8 cellular contexts compared by ENCODE assay signal in the genomic region with DNA sequence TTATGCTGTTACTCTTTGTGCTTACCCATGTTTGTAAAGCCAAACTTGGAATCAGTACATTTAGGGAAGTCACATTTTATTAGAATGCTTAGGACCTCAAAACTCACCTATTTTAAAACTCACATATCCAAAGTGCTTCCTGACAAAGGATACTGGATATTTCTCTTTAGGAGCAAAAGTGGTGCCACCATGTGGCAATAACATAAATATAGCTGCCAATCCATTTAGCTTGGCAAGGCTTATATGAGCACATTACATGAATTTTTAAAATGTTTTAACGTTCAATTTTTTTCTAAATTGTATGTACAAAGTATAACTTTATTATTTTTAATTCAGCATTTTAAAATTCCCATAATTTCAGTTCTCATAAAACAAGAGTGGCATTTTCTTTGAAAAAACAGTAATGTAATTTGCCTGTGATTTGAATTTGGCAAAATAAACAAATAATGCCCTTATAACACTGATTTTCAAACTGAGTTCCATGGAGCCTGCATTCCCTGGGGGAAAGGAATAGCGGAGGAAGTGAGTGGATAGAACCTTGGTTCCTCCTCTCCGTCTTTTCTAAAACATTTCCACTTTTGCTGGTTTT.
DNase-seq lines count a peak whose midpoint lies in the region; ATAC-seq and TF ChIP-seq lines count a peak whose summit lies in the region.

No MANE protein-coding gene starts in this region.

- DNase-seq in AG04450 (ENCODE audit: low read depth, low spot score) (no peak), H9 (no peak), Peyer's patch (no peak), foreskin keratinocyte (peak in 1 of 2 donors; percentile 25), thoracic aorta (ENCODE audit: low spot score) (no peak)
- no peak for DNase-seq in stimulated activated CD4-positive, alpha-beta T cell treated with anti-CD3 and anti-CD28 coated beads, Interleukin-2, amount 100 ng/mL, for 24 hours
- no peak for DNase-seq in naive thymus-derived CD8-positive, alpha-beta T cell

- H3K4me1 Mint-ChIP-seq in H9, result peaks cover 10 to 12% of the 10 kb centered on the region in 2 experiments
- H3K4me1 Mint-ChIP-seq in naive thymus-derived CD8-positive, alpha-beta T cell, result peaks cover 0 to 22% (median 0%) of the 10 kb centered on the region in 4 donors

- CTCF ChIA-PET in AG04450 (lab: Charles Lee), result interaction anchor here (0.5 to 11.4 kb wide), 17 partner anchors 10 to 1138 kb away, joined by 3 to 237 read pairs (median 3); no protein-coding TSS in a partner anchor

- no peak overlapping the region for H3K4me3 ChIP-seq in AG04450 (ENCODE audit: low read depth, low read length)
- H3K4me3 ChIP-seq in Peyer's patch, result no peak overlapping the region
- H3K4me3 ChIP-seq in thoracic aorta, result peak overlapping the region; percentile 62

- H3K4me2 ChIP-seq in H9 (ENCODE audit: insufficient read depth, insufficient read length, low read length), result no peak overlapping the region

- no peak overlapping the region for H2BK12ac ChIP-seq in H9 (ENCODE audit: insufficient read length, low read depth, low read length)

- no peak overlapping the region for H4K8ac ChIP-seq in H9 (replicated peaks; ENCODE audit: insufficient read length, low read depth, low read length)

- H2BK20ac ChIP-seq in H9 (ENCODE audit: low read depth, low read length, poor library complexity, severe bottlenecking), result no peak overlapping the region

- H2AK5ac ChIP-seq in H9 (ENCODE audit: insufficient read length, low read length), result no peak overlapping the region

- H3T11ph ChIP-seq in H9 (ENCODE audit: low read length), result no peak overlapping the region

- no peak overlapping the region for H2BK5ac ChIP-seq in H9 (ENCODE audit: insufficient read length, low read length)

- H3K56ac ChIP-seq in H9 (ENCODE audit: insufficient read length, low read depth, low read length), result no peak overlapping the region

- no peaks in the 10 kb centered on the region for H3K79me2 ChIP-seq in H9 (ENCODE audit: insufficient read depth, low read length)

- no CpG with 5 or more reads among the region's 3 CpGs for WGBS in H9 (ENCODE audit: extremely low coverage, insufficient read length, low lambda C conversion rate)

- no peak overlapping the region for H3K23ac ChIP-seq in H9 (ENCODE audit: insufficient read length, low read depth, low read length)

- H3K27ac ChIP-seq in AG04450 (ENCODE audit: low read depth, low read length) (no peak overlapping the region), H9 (ENCODE audit: insufficient read length, low read depth, low read length) (no peak overlapping the region), Peyer's patch (no peak overlapping the region), foreskin keratinocyte (no peak overlapping the region), thoracic aorta (peak overlapping the region in 1 of 2 donors; percentile 24)

- H3K36me3 ChIP-seq in Peyer's patch (no peaks in the 10 kb centered on the region), thoracic aorta (no peaks in the 10 kb centered on the region)

- H3K36me3 Mint-ChIP-seq in H9 (ENCODE audit: insufficient read depth in 1 of 3, low read depth in 3 of 3), result no peaks in the 10 kb centered on the region
- no peaks in the 10 kb centered on the region for H3K36me3 Mint-ChIP-seq in naive thymus-derived CD8-positive, alpha-beta T cell

- no peak for TF ChIP-seq POLR2A in Peyer's patch (IDR thresholded peaks at IDR 0.05)

- no peak overlapping the region for H3K4ac ChIP-seq in H9 (ENCODE audit: low read depth, low read length)

- TF ChIP-seq CTCF in AG04450 (IDR thresholded peaks at IDR 0.05; ENCODE audit: low read depth, low read length) (peak; percentile 49), H9 (conservative IDR thresholded peaks at IDR 0.05) (peak; percentile 61), Peyer's patch (IDR thresholded peaks at IDR 0.05) (peak in 5 of 6 experiments; percentile 8 to 46 (median 29)), foreskin keratinocyte (conservative IDR thresholded peaks at IDR 0.05) (peak; percentile 80), thoracic aorta (IDR thresholded peaks at IDR 0.05) (peak; percentile 26)

- H3K14ac ChIP-seq in H9 (ENCODE audit: insufficient read depth, low read length), result no peak overlapping the region

- ATAC-seq in foreskin keratinocyte (peak; percentile 40), thoracic aorta (ENCODE audit: insufficient number of reproducible peaks, low FRiP score, low read depth) (no peak), GM21528 (IDR thresholded peaks at IDR 0.05; ENCODE audit: low FRiP score, unreplicated experiment) (no peak)
- ATAC-seq in naive thymus-derived CD8-positive, alpha-beta T cell, result no peak

- no peak overlapping the region for H4K5ac ChIP-seq in H9 (ENCODE audit: insufficient read length, low read depth, low read length)

- POLR2A ChIA-PET in AG04450 (lab: Yijun Ruan, JAX), result no interaction called here
- POLR2A ChIA-PET in naive thymus-derived CD8-positive, alpha-beta T cell (lab: Charles Lee), result no interaction called here

- H3K18ac ChIP-seq in H9 (ENCODE audit: insufficient read length, low read depth, low read length), result no peak overlapping the region

- H3K27ac Mint-ChIP-seq in H9, result no peak overlapping the region
- no peak overlapping the region for H3K27ac Mint-ChIP-seq in naive thymus-derived CD8-positive, alpha-beta T cell

- H3K4me1 ChIP-seq in H9 (ENCODE audit: insufficient read depth, low read length) (peaks cover 7% of the 10 kb centered on the region; the same call in 1 of the 2 replicates), Peyer's patch (no peaks in the 10 kb centered on the region), foreskin keratinocyte (no peaks in the 10 kb centered on the region), thoracic aorta (ENCODE audit: control insufficient read depth in 1 of 2, low read depth in 2 of 2) (peaks cover 5 to 23% of the 10 kb centered on the region in 2 donors)

- no peak overlapping the region for H4K91ac ChIP-seq in H9 (ENCODE audit: insufficient read length, low read depth, low read length)

- no peaks in the 10 kb centered on the region for H3K79me1 ChIP-seq in H9 (ENCODE audit: insufficient read depth, low read depth, low read length, poor library complexity, severe bottlenecking)

- no peak overlapping the region for H3K4me3 Mint-ChIP-seq in H9
- H3K4me3 Mint-ChIP-seq in naive thymus-derived CD8-positive, alpha-beta T cell, result no peak overlapping the region

- H3K27me3 ChIP-seq in AG04450 (ENCODE audit: control insufficient read depth, insufficient read depth, low read length) (no peaks in the 10 kb centered on the region), H9 (ENCODE audit: insufficient read depth, low read length) (no peaks in the 10 kb centered on the region), Peyer's patch (no peaks in the 10 kb centered on the region), foreskin keratinocyte (no peaks in the 10 kb centered on the region), thoracic aorta (replicated peaks; ENCODE audit: insufficient read depth) (no peaks in the 10 kb centered on the region)

- H2AFZ ChIP-seq in H9 (ENCODE audit: low read length), result no peak overlapping the region

- H3K23me2 ChIP-seq in H9 (ENCODE audit: insufficient read length, low read depth, low read length, poor library complexity, severe bottlenecking), result no peaks in the 10 kb centered on the region

- no peaks in the 10 kb centered on the region for H3K27me3 Mint-ChIP-seq in H9 (ENCODE audit: low read depth)
- H3K27me3 Mint-ChIP-seq in naive thymus-derived CD8-positive, alpha-beta T cell, result no peaks in the 10 kb centered on the region

- no peak overlapping the region for H2BK15ac ChIP-seq in H9 (ENCODE audit: low read depth, low read length)

- no peaks in the 10 kb centered on the region for H3K9me3 Mint-ChIP-seq in H9
- no peaks in the 10 kb centered on the region for H3K9me3 Mint-ChIP-seq in naive thymus-derived CD8-positive, alpha-beta T cell

- no peak overlapping the region for H3K9ac ChIP-seq in H9 (ENCODE audit: extremely low read depth, insufficient read length, low read length)

- H4K20me1 ChIP-seq in H9 (ENCODE audit: control insufficient read depth, insufficient read depth, insufficient read length), result no peaks in the 10 kb centered on the region

- H2BK120ac ChIP-seq in H9 (ENCODE audit: low read depth, low read length, poor library complexity, severe bottlenecking), result no peak overlapping the region

- peaks cover 6% of the 10 kb centered on the region; the same call in 1 of the 2 replicates for H3K9me3 ChIP-seq in AG04450 (ENCODE audit: control insufficient read depth, insufficient read depth, low read length)
- H3K9me3 ChIP-seq in H9 (ENCODE audit: control insufficient read depth, low read depth, low read length), result no peaks in the 10 kb centered on the region
- no peaks in the 10 kb centered on the region for H3K9me3 ChIP-seq in Peyer's patch
- H3K9me3 ChIP-seq in thoracic aorta, result no peaks in the 10 kb centered on the region

Comparison
In these comparisons a context has a peak if more than half of its experiments do, and no peak if none do; other contexts are left out.
1. CTCF ChIP-seq: peak in every context shown above with its lines; median percentile 80 in foreskin keratinocyte; 61 in H9; 49 in AG04450; 29 in Peyer's patch; 26 in thoracic aorta.